In the genomic region with DNA sequence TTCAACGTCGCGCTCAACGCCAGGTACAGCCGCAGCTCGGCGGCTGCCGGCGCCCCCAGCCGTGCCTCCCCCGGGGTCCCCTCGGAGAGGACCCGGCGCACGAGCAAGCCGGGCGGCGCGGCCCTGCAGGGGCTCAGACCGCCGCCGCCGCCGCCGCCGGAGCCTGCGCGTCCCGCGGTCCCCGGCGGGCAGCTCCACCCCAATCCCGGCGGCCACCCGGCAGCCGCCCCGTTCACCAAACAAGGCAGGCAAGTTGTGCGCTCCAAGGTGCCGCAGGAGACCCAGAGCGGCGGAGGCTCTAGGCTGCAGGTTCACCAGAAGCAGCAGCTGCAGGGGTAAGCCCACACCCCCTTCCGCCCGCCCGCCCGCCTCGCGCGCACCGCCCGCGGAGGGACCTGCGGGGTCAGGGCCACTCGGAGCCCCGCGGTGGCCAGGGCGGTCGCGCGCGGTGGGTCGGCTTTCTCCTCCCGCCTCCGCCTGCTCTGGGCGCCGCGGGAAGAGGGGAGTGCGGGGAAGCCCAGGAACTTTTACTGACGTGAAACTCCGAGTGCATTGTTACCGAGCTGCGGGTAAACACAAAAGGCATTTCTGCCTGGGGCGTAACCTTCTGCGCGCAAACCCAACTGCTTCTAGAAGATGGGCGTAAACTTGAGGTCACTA, we compare ENCODE assay signal across 8 cellular contexts. TPM values are rescaled to one million over a fixed set of nuclear protein-coding genes. Genes with fewer than 3 reads are reported as not detected.
DNase-seq lines count a peak whose midpoint lies in the region; ATAC-seq and TF ChIP-seq lines count a peak whose summit lies in the region.

No MANE protein-coding gene starts in this region.

- CTCF ChIA-PET in BJ (lab: Yijun Ruan, JAX): interaction anchor here (0.6 to 1.8 kb wide), 14 partner anchors 9 to 448 kb away, joined by 3 to 7 read pairs (median 3); no protein-coding TSS in a partner anchor
- CTCF ChIA-PET in activated CD4-positive, alpha-beta memory T cell treated with anti-CD3 and anti-CD28 coated beads, Interleukin-2, amount 10 ng/mL, durations not matched to agents 7 days and 5 days (lab: Charles Lee): interaction anchor here (0.9 kb wide), 1 partner anchor 261 kb away, joined by 3 read pairs; no protein-coding TSS in a partner anchor

- no peaks in the 10 kb centered on the region for H3K9me3 Mint-ChIP-seq in activated CD4-positive, alpha-beta memory T cell treated with anti-CD3 and anti-CD28 coated beads, Interleukin-2, amount 10 ng/mL, durations not matched to agents 7 days and 5 days
- no peaks in the 10 kb centered on the region for H3K9me3 Mint-ChIP-seq in natural killer cell treated with Interleukin-12 subunit alpha and Interleukin-12 subunit beta and Interleukin-15 and Interleukin-18, amount 100 ng/mL, for 72 hours

- H3K27me3 ChIP-seq in BJ (ENCODE audit: control insufficient read depth, insufficient read depth, low read length) (no peaks in the 10 kb centered on the region; the same call in none of the 2 replicates), HUES64 (ENCODE audit: insufficient read depth, low read length) (peaks cover 4% of the 10 kb centered on the region; the same call in 1 of the 2 replicates)

- H3K27me3 Mint-ChIP-seq in activated CD4-positive, alpha-beta memory T cell treated with anti-CD3 and anti-CD28 coated beads, Interleukin-2, amount 10 ng/mL, durations not matched to agents 7 days and 5 days: peaks cover 29% of the 10 kb centered on the region
- peaks cover 11 to 17% of the 10 kb centered on the region in 2 donors for H3K27me3 Mint-ChIP-seq in natural killer cell treated with Interleukin-12 subunit alpha and Interleukin-12 subunit beta and Interleukin-15 and Interleukin-18, amount 100 ng/mL, for 72 hours

- under 1% methylated on average over 75 of the region's 75 CpGs for WGBS in HUES64

- ATAC-seq in GM19395 (IDR thresholded peaks at IDR 0.05; ENCODE audit: unreplicated experiment): peak; percentile 24
- ATAC-seq in natural killer cell treated with Interleukin-12 subunit alpha and Interleukin-12 subunit beta and Interleukin-15 and Interleukin-18, amount 100 ng/mL, for 72 hours: peak; percentile 33 to 55
- ATAC-seq in HG02970 (IDR thresholded peaks at IDR 0.05; ENCODE audit: low FRiP score, unreplicated experiment): no peak

- DNase-seq in BJ (ENCODE audit: low read depth) (no peak), fibroblast of gingiva (ENCODE audit: low read depth) (peak; percentile 34), NCI-H1930 (lab: John Stamatoyannopoulos, UW) (no peak)
- DNase-seq in activated CD4-positive, alpha-beta memory T cell treated with anti-CD3 and anti-CD28 coated beads, Interleukin-2, amount 10 ng/mL, durations not matched to agents 7 days and 5 days: peak; percentile 48
- no peak for DNase-seq in natural killer cell treated with Interleukin-12 subunit alpha and Interleukin-12 subunit beta and Interleukin-15 and Interleukin-18, amount 100 ng/mL, for 72 hours (ENCODE audit: low spot score)

- H3K9ac ChIP-seq in HUES64 (ENCODE audit: low read depth, low read length): peak overlapping the region; percentile 69

- H3K4me1 Mint-ChIP-seq in activated CD4-positive, alpha-beta memory T cell treated with anti-CD3 and anti-CD28 coated beads, Interleukin-2, amount 10 ng/mL, durations not matched to agents 7 days and 5 days: peaks cover 11% of the 10 kb centered on the region
- H3K4me1 Mint-ChIP-seq in natural killer cell treated with Interleukin-12 subunit alpha and Interleukin-12 subunit beta and Interleukin-15 and Interleukin-18, amount 100 ng/mL, for 72 hours (ENCODE audit: low read depth in 2 of 2): peaks cover 4 to 8% of the 10 kb centered on the region in 2 donors

- H3K9me3 ChIP-seq in HUES64 (ENCODE audit: insufficient read depth, low read depth, low read length): no peaks in the 10 kb centered on the region

- H3K4me3 ChIP-seq in BJ (ENCODE audit: low read depth, low read length): peak overlapping the region; percentile 72
- H3K4me3 ChIP-seq in HUES64 (ENCODE audit: low read length): peak overlapping the region; percentile 78

- no peaks in the 10 kb centered on the region for H3K36me3 Mint-ChIP-seq in activated CD4-positive, alpha-beta memory T cell treated with anti-CD3 and anti-CD28 coated beads, Interleukin-2, amount 10 ng/mL, durations not matched to agents 7 days and 5 days (ENCODE audit: low read depth)
- H3K36me3 Mint-ChIP-seq in natural killer cell treated with Interleukin-12 subunit alpha and Interleukin-12 subunit beta and Interleukin-15 and Interleukin-18, amount 100 ng/mL, for 72 hours: no peaks in the 10 kb centered on the region

- TF ChIP-seq CTCF in BJ (IDR thresholded peaks at IDR 0.05; ENCODE audit: insufficient read depth, low read depth, low read length): no peak

- peak overlapping the region; percentile 75 for H3K27ac ChIP-seq in HUES64 (ENCODE audit: low read depth, low read length)

- POLR2A ChIA-PET in BJ (lab: Charles Lee): interaction anchor here (0.5 kb wide), 1 partner anchor 84 kb away, joined by 3 read pairs; no protein-coding TSS in a partner anchor
- POLR2A ChIA-PET in activated CD4-positive, alpha-beta memory T cell treated with anti-CD3 and anti-CD28 coated beads, Interleukin-2, amount 10 ng/mL, durations not matched to agents 7 days and 5 days (lab: Charles Lee): interaction anchor here (1.2 kb wide), 1 partner anchor 652 kb away, joined by 3 read pairs; a partner anchor contains a TSS

- peaks cover 9% of the 10 kb centered on the region for H3K4me1 ChIP-seq in HUES64 (ENCODE audit: insufficient read depth, low read length)

- H3K36me3 ChIP-seq in BJ (ENCODE audit: control insufficient read depth, insufficient read depth, low read length) (no peaks in the 10 kb centered on the region; the same call in 1 of the 2 replicates), HUES64 (ENCODE audit: insufficient read depth, low read length) (no peaks in the 10 kb centered on the region)

- H3K27ac Mint-ChIP-seq in activated CD4-positive, alpha-beta memory T cell treated with anti-CD3 and anti-CD28 coated beads, Interleukin-2, amount 10 ng/mL, durations not matched to agents 7 days and 5 days: no peak overlapping the region
- H3K27ac Mint-ChIP-seq in natural killer cell treated with Interleukin-12 subunit alpha and Interleukin-12 subunit beta and Interleukin-15 and Interleukin-18, amount 100 ng/mL, for 72 hours: no peak overlapping the region

- peak overlapping the region; percentile 68 for H3K4me3 Mint-ChIP-seq in activated CD4-positive, alpha-beta memory T cell treated with anti-CD3 and anti-CD28 coated beads, Interleukin-2, amount 10 ng/mL, durations not matched to agents 7 days and 5 days
- peak overlapping the region; percentile 78 for H3K4me3 Mint-ChIP-seq in natural killer cell treated with Interleukin-12 subunit alpha and Interleukin-12 subunit beta and Interleukin-15 and Interleukin-18, amount 100 ng/mL, for 72 hours

RNA-seq across cellular contexts. Expression of a gene that starts 0.9 kb away (rescaled TPM):
- polyA plus RNA-seq in BJ (2011; rRNA removed): 106 and 124 TPM in 2 replicates
- polyA minus RNA-seq in BJ (2011; rRNA and poly(A)+ RNA removed): 71.6 and 73.9 TPM in 2 replicates
- polyA plus RNA-seq in HUES64 (2013, experiment 1 of 2): 12.1 TPM
- polyA plus RNA-seq in HUES64 (2013, experiment 2 of 2): 13.9 TPM
- total RNA-seq in activated CD4-positive, alpha-beta memory T cell treated with anti-CD3 and anti-CD28 coated beads, Interleukin-2, amount 10 ng/mL, durations not matched to agents 7 days and 5 days: under 1 TPM; 0.33 to 0.35 TPM
- total RNA-seq in natural killer cell treated with Interleukin-12 subunit alpha and Interleukin-12 subunit beta and Interleukin-15 and Interleukin-18, amount 100 ng/mL, for 72 hours: under 1 TPM; 0.39 to 0.76 TPM

Comparison
In these comparisons a context has a peak if more than half of its experiments do, and no peak if none do; other contexts are left out.
1. DNase-seq: peak in activated CD4-positive, alpha-beta memory T cell treated with anti-CD3 and anti-CD28 coated beads, Interleukin-2, amount 10 ng/mL, durations not matched to agents 7 days and 5 days (single experiment) and fibroblast of gingiva (single experiment); none in BJ (single experiment), natural killer cell treated with Interleukin-12 subunit alpha and Interleukin-12 subunit beta and Interleukin-15 and Interleukin-18, amount 100 ng/mL, for 72 hours (single experiment) and NCI-H1930 (0 of 2).